8 cellular contexts compared by ENCODE assay signal in genomic region chr18:58863539-58864145, GRCh38. TPM values are rescaled to one million over a fixed set of nuclear protein-coding genes. Genes with fewer than 3 reads are reported as not detected.
A peak's percentile ranks its signal among the peaks of the same experiment; 100 is the strongest.
DNase-seq lines count a peak whose midpoint lies in the region; ATAC-seq and TF ChIP-seq lines count a peak whose summit lies in the region.

No MANE protein-coding gene starts in this region.

- TF ChIP-seq CTCF in GM12875 (IDR thresholded peaks at IDR 0.05; ENCODE audit: borderline replicate concordance, insufficient read depth, low read depth, low read length): no peak
- TF ChIP-seq CTCF in mucosa of descending colon (IDR thresholded peaks at IDR 0.05): no peak
- TF ChIP-seq CTCF in thoracic aorta (IDR thresholded peaks at IDR 0.05): no peak

- no peaks in the 10 kb centered on the region for H3K36me3 Mint-ChIP-seq in activated CD4-positive, alpha-beta T cell treated with anti-CD3 and anti-CD28 coated beads, Interleukin-2, amount 10 ng/mL, durations not matched to agents 24 days and 14 days (ENCODE audit: low read depth)

- H3K4me3 ChIP-seq in GM12875 (ENCODE audit: low read depth, low read length) (peak overlapping the region; percentile 32), mucosa of descending colon (no peak overlapping the region), thoracic aorta (peak overlapping the region; percentile 67)

- H3K9me3 ChIP-seq in mucosa of descending colon (no peaks in the 10 kb centered on the region), thoracic aorta (no peaks in the 10 kb centered on the region)

- DNase-seq in activated CD4-positive, alpha-beta T cell treated with anti-CD3 and anti-CD28 coated beads, Interleukin-2, amount 10 ng/mL, durations not matched to agents 24 days and 14 days: peak; percentile 60
- DNase-seq in epithelial cell of prostate (ENCODE audit: low read depth, low spot score) (no peak), mucosa of descending colon (peak; percentile 74 to 76 (median 75)), thoracic aorta (ENCODE audit: low spot score) (no peak)

- ATAC-seq in HG03342 (IDR thresholded peaks at IDR 0.05; ENCODE audit: unreplicated experiment) (peak; percentile 50), mucosa of descending colon (peak; percentile 74), thoracic aorta (ENCODE audit: insufficient number of reproducible peaks, low FRiP score, low read depth) (no peak), HG02642 (IDR thresholded peaks at IDR 0.05; ENCODE audit: poor library complexity, unreplicated experiment) (no peak), HG02970 (IDR thresholded peaks at IDR 0.05; ENCODE audit: low FRiP score, unreplicated experiment) (no peak)

- H3K27ac ChIP-seq in epithelial cell of prostate (peak overlapping the region; percentile 91), thoracic aorta (peak overlapping the region; percentile 96 to 99)

- H3K36me3 ChIP-seq in mucosa of descending colon (ENCODE audit: low read depth) (no peaks in the 10 kb centered on the region), thoracic aorta (no peaks in the 10 kb centered on the region)

- H3K4me3 Mint-ChIP-seq in activated CD4-positive, alpha-beta T cell treated with anti-CD3 and anti-CD28 coated beads, Interleukin-2, amount 10 ng/mL, durations not matched to agents 24 days and 14 days: peak overlapping the region; percentile 30

- peaks cover 76% of the 10 kb centered on the region for H3K27me3 Mint-ChIP-seq in activated CD4-positive, alpha-beta T cell treated with anti-CD3 and anti-CD28 coated beads, Interleukin-2, amount 10 ng/mL, durations not matched to agents 24 days and 14 days

- H3K27me3 ChIP-seq in thoracic aorta (replicated peaks; ENCODE audit: insufficient read depth): no peaks in the 10 kb centered on the region

- no peaks in the 10 kb centered on the region for H3K9me3 Mint-ChIP-seq in activated CD4-positive, alpha-beta T cell treated with anti-CD3 and anti-CD28 coated beads, Interleukin-2, amount 10 ng/mL, durations not matched to agents 24 days and 14 days

- H3K27ac Mint-ChIP-seq in activated CD4-positive, alpha-beta T cell treated with anti-CD3 and anti-CD28 coated beads, Interleukin-2, amount 10 ng/mL, durations not matched to agents 24 days and 14 days: no peak overlapping the region

- intact Hi-C loops in activated CD4-positive, alpha-beta T cell treated with anti-CD3 and anti-CD28 coated beads, Interleukin-2, amount 10 ng/mL, durations not matched to agents 24 days and 14 days (cut with micrococcal nuclease): no loop called here
- intact Hi-C loops in mucosa of descending colon (cut with DNase I, micrococcal nuclease): loop anchor here in 1 of 2 donors (10.0 kb wide), 1 partner anchor 201 kb away; no protein-coding TSS in a partner anchor

- peaks cover 5% of the 10 kb centered on the region for H3K4me1 ChIP-seq in mucosa of descending colon (ENCODE audit: low read depth)
- H3K4me1 ChIP-seq in thoracic aorta (ENCODE audit: control insufficient read depth in 1 of 2, low read depth in 2 of 2): peaks cover 63 to 88% of the 10 kb centered on the region in 2 donors

- H3K4me1 Mint-ChIP-seq in activated CD4-positive, alpha-beta T cell treated with anti-CD3 and anti-CD28 coated beads, Interleukin-2, amount 10 ng/mL, durations not matched to agents 24 days and 14 days: peaks cover 2% of the 10 kb centered on the region

RNA-seq across cellular contexts. Expression of gene ZNF532, which starts 1.0 kb away (rescaled TPM):
- total RNA-seq in activated CD4-positive, alpha-beta T cell treated with anti-CD3 and anti-CD28 coated beads, Interleukin-2, amount 10 ng/mL, durations not matched to agents 24 days and 14 days: 0.79 and 1.0 TPM in 2 replicates
- 100 to 1,000 TPM in 1 of 3 donors, 10 to 100 TPM in 2; 11.2 to 104 (median 16.3) TPM for total RNA-seq in mucosa of descending colon
- 100 to 1,000 TPM; 133 to 211 TPM for total RNA-seq in thoracic aorta

Comparison
In these comparisons a context has a peak if more than half of its experiments do, and no peak if none do; other contexts are left out.
1. ATAC-seq: peak in HG03342 (single experiment) and mucosa of descending colon (single experiment); none in thoracic aorta (single experiment), HG02642 (single experiment) and HG02970 (single experiment).
2. DNase-seq: peak in activated CD4-positive, alpha-beta T cell treated with anti-CD3 and anti-CD28 coated beads, Interleukin-2, amount 10 ng/mL, durations not matched to agents 24 days and 14 days (single experiment) and mucosa of descending colon (3 of 3); none in epithelial cell of prostate (single experiment) and thoracic aorta (single experiment).